9 cellular contexts compared by ENCODE assay signal in genomic region chr17:38898812-38899348, GRCh38. TPM values are rescaled to one million over a fixed set of nuclear protein-coding genes. Genes with fewer than 3 reads are reported as not detected.
DNase-seq lines count a peak whose midpoint lies in the region; ATAC-seq and TF ChIP-seq lines count a peak whose summit lies in the region.
"Had no signal": no experiment of that assay in that cellular context is flagged by ENCODE, and none has a peak within 500 bp of the region (broad histone marks: within the 10 kb centered on the region; RNA-seq: fewer than 3 reads in every experiment).

No MANE protein-coding gene starts in this region.

- peaks cover 88% of the 10 kb centered on the region for H3K79me2 ChIP-seq in GM23248 (ENCODE audit: insufficient read depth)

- H3K4me3 ChIP-seq in ascending aorta (no peak overlapping the region), tibial artery (no peak overlapping the region), GM23248 (no peak overlapping the region), foreskin fibroblast (ENCODE audit: low read depth in 1 of 2, low read length in 2 of 2) (no peak overlapping the region)
- H3K4me3 ChIP-seq: SJSA1 had no signal

- H3K4me3 Mint-ChIP-seq in nephron progenitor cell, result no peak overlapping the region

- no peak overlapping the region for H2AFZ ChIP-seq in GM23248

- H3K27me3 ChIP-seq in ascending aorta (no peaks in the 10 kb centered on the region), tibial artery (no peaks in the 10 kb centered on the region), GM23248 (replicated peaks; ENCODE audit: insufficient read depth) (no peaks in the 10 kb centered on the region)
- H3K27me3 ChIP-seq: SJSA1 had no signal

- DNase-seq in T-helper 2 cell, result peak; percentile 47 to 93 (median 77)
- no peak for DNase-seq in ascending aorta (ENCODE audit: low spot score in 2 of 2)
- no peak for DNase-seq in nephron progenitor cell
- no peak for DNase-seq in tibial artery
- no peak for DNase-seq in GM23248
- no peak for DNase-seq in foreskin fibroblast

- H3K9me2 ChIP-seq in GM23248 (ENCODE audit: insufficient read depth), result no peaks in the 10 kb centered on the region

- 80 to 83% methylated on average over 8 of the region's 11 CpGs for WGBS in GM23248 (ENCODE audit: low coverage in 1 of 2, low lambda C conversion rate in 2 of 2, missing lambda C conversion rate in 2 of 2), 2 experiments

- H3K4me1 ChIP-seq in ascending aorta (peaks cover 26 to 56% of the 10 kb centered on the region in 2 donors), tibial artery (peaks cover 0 to 99% (median 66%) of the 10 kb centered on the region in 4 donors), GM23248 (ENCODE audit: insufficient read depth) (peaks cover 21% of the 10 kb centered on the region)

- peak; percentile 70 for ATAC-seq in GM18867 (IDR thresholded peaks at IDR 0.05; ENCODE audit: unreplicated experiment)
- peak; percentile 83 for ATAC-seq in HG03095 (IDR thresholded peaks at IDR 0.05; ENCODE audit: unreplicated experiment)

- peaks cover 26% of the 10 kb centered on the region for H4K20me1 ChIP-seq in GM23248 (ENCODE audit: insufficient read depth)

- peak overlapping the region; percentile 36 to 51 for H3K27ac ChIP-seq in ascending aorta
- peak overlapping the region; percentile 55 to 77 for H3K27ac ChIP-seq in tibial artery
- H3K27ac ChIP-seq in GM23248, result no peak overlapping the region
- H3K27ac ChIP-seq: SJSA1 had no signal

- H3F3A ChIP-seq in GM23248 (ENCODE audit: insufficient read depth), result peaks cover 78% of the 10 kb centered on the region

- H3K27me3 Mint-ChIP-seq in nephron progenitor cell (ENCODE audit: low read depth, poor library complexity), result peaks cover 4% of the 10 kb centered on the region

- H3K4me2 ChIP-seq in GM23248 (ENCODE audit: unreplicated experiment), result no peak overlapping the region

- H3K9me3 ChIP-seq in ascending aorta, result no peaks in the 10 kb centered on the region
- no peaks in the 10 kb centered on the region for H3K9me3 ChIP-seq in tibial artery
- no peaks in the 10 kb centered on the region for H3K9me3 ChIP-seq in GM23248 (ENCODE audit: low read depth)
- H3K9me3 ChIP-seq: SJSA1 had no signal

- peaks cover 50 to 67% of the 10 kb centered on the region in 2 donors for H3K36me3 ChIP-seq in ascending aorta
- H3K36me3 ChIP-seq in tibial artery, result peaks cover 24 to 73% (median 27%) of the 10 kb centered on the region in 3 donors
- H3K36me3 ChIP-seq in GM23248 (ENCODE audit: low read depth), result peaks cover 55% of the 10 kb centered on the region

- H3K9ac ChIP-seq in GM23248, result no peak overlapping the region

- no peaks in the 10 kb centered on the region for H3K9me3 Mint-ChIP-seq in nephron progenitor cell

- peaks cover 44% of the 10 kb centered on the region for H3K4me1 Mint-ChIP-seq in nephron progenitor cell

- intact Hi-C loops in ascending aorta (cut with DNase I), result no loop called here
- intact Hi-C loops in tibial artery (cut with DNase I; ENCODE audit: low total_unique reads), result no loop called here

- peaks cover 34% of the 10 kb centered on the region for H3K36me3 Mint-ChIP-seq in nephron progenitor cell (ENCODE audit: low read depth)

- TF ChIP-seq CTCF in ascending aorta (IDR thresholded peaks at IDR 0.05) (no peak), nephron progenitor cell (IDR thresholded peaks at IDR 0.05) (no peak), tibial artery (IDR thresholded peaks at IDR 0.05) (no peak), foreskin fibroblast (IDR thresholded peaks at IDR 0.05; ENCODE audit: low read depth, low read length) (no peak)

- H3K27ac Mint-ChIP-seq in nephron progenitor cell, result peak overlapping the region; percentile 77

- in situ Hi-C loops in GM23248 (cut with MboI), result no loop called here

RNA-seq across cellular contexts. Expression of gene LASP1, which starts 29.0 kb away (rescaled TPM):
- 300 TPM for total RNA-seq in ascending aorta
- 207 and 250 TPM in 2 replicates for total RNA-seq in GM23248 (2014; rRNA removed; shearing (Covaris generic))
- 198 and 203 TPM in 2 replicates for polyA plus RNA-seq in GM23248 (2016; fragmentation: Nextera tagmentation; extraction: Ambion mirVana)

RNA-seq across cellular contexts. Expression of gene RPL23, which starts 45.4 kb away (rescaled TPM):
- total RNA-seq in ascending aorta, result 1,091 TPM
- 516 and 553 TPM in 2 replicates for total RNA-seq in GM23248 (2014; rRNA removed; shearing (Covaris generic))
- 1,114 and 1,221 TPM in 2 replicates for polyA plus RNA-seq in GM23248 (2016; fragmentation: Nextera tagmentation; extraction: Ambion mirVana)

Comparison
In these comparisons a context has a peak if more than half of its experiments do, and no peak if none do; other contexts are left out.
1. DNase-seq: peak in T-helper 2 cell (5 of 5); none in ascending aorta (0 of 2), nephron progenitor cell (single experiment), tibial artery (0 of 2), GM23248 (single experiment) and foreskin fibroblast (0 of 2).